Comparison of ENCODE assay signal across 6 cellular contexts in the genomic region with DNA sequence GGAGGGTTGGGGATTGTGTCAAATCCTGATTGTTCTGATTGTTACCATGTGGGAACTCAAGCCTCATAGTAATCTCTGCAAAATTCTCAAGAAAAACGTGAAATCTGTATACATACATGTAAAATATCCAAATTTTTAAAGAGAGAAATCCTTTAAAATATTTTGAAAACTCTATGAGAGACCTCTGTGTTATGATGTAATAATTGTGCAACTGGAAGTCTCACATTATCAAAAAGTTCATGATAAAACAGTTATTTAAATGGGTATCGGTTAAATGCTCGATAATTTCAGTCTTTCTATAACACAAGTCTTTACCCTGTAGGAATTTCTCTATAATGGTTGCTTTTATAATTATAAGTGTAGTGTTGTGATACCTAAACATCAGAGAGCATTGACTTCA.
"Had no signal": no experiment of that assay in that cellular context is flagged by ENCODE, and none has a peak within 500 bp of the region (broad histone marks: within the 10 kb centered on the region; RNA-seq: fewer than 3 reads in every experiment).

No MANE protein-coding gene starts in this region.

- H3K4me3 ChIP-seq: GM12878 had no signal

- FAIRE-seq: G401.6, GM12878, GM12892, GM18507 had no signal

- DNase-seq: GDM1, GF-D8 had no signal

- ATAC-seq: GM12878 had no signal
